Comparison of ENCODE assay signal across 22 cellular contexts in the genomic region with DNA sequence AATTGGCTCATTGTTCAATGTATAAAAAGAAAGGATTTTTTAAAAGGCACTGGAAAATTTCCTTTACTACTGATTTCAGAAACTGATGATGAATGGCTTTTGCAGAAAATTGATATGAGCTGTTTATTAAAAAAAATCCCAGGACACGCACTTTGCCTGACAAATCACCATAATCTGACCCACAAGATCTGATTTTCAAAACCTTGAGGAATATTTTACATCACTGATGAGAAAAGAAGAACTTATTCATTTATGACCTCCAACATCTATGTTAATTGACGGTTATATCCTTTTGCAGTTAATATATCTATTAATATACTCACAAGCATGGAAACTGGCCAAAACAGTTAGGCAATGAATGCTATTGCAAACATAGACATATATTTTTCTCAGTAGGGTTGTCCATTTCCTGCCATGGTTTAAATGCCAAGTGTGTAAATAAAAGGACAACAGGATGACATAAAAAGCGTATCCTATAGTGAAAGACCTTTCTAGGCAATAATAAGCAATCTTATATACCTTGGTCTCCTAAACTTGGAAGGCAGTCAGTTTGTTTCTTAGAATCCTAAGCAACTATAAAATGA.
DNase-seq lines count a peak whose midpoint lies in the region; ATAC-seq and TF ChIP-seq lines count a peak whose summit lies in the region.
"Had no signal": no experiment of that assay in that cellular context is flagged by ENCODE, and none has a peak within 500 bp of the region (broad histone marks: within the 10 kb centered on the region; RNA-seq: fewer than 3 reads in every experiment).

No MANE protein-coding gene starts in this region.

- no peak overlapping the region for H3K4me3 ChIP-seq in fibroblast of pulmonary artery (replicated peaks; ENCODE audit: low read depth, low read length)
- H3K4me3 ChIP-seq: BLaER1 had no signal

- H3K27ac Mint-ChIP-seq in T-helper 17 cell (no peak overlapping the region), endothelial cell (ENCODE audit: unreplicated experiment) (no peak overlapping the region)
- H3K27ac Mint-ChIP-seq: CD4-positive, alpha-beta T cell had no signal

- no peaks in the 10 kb centered on the region for H3K9me3 ChIP-seq in T-helper 17 cell (ENCODE audit: control insufficient read depth, low read length, poor library complexity, severe bottlenecking)
- H3K9me3 ChIP-seq: BLaER1 had no signal

- H3K4me3 Mint-ChIP-seq in T-helper 17 cell (no peak overlapping the region), endothelial cell (ENCODE audit: unreplicated experiment) (no peak overlapping the region)
- H3K4me3 Mint-ChIP-seq: CD4-positive, alpha-beta T cell had no signal

- H3K9me3 Mint-ChIP-seq in endothelial cell (ENCODE audit: unreplicated experiment): no peaks in the 10 kb centered on the region
- H3K9me3 Mint-ChIP-seq: CD4-positive, alpha-beta T cell had no signal

- peak; percentile 5 for DNase-seq in DMS53 (lab: John Stamatoyannopoulos, UW)
- no peak for DNase-seq in DMS53 treated with DMSO at 0.1 percent for 48 hours (lab: John Stamatoyannopoulos, UW; ENCODE audit: unreplicated experiment)
- peak; percentile 74 for DNase-seq in COR-L47 (lab: John Stamatoyannopoulos, UW)
- DNase-seq in NCI-H2081 treated with DMSO at 0.1 percent for 48 hours (lab: John Stamatoyannopoulos, UW): peak; percentile 94
- peak; percentile 53 for DNase-seq in fibroblast of pulmonary artery (ENCODE audit: low read depth)
- no peak for DNase-seq in T-helper 17 cell
- no peak for DNase-seq in endothelial cell (ENCODE audit: low spot score)
- DNase-seq: ACHN; CD4-positive, alpha-beta T cell; EL; GF-D8; KG1; NCI-H1436; NCI-H2029; NCI-H2171; NCI-H446; NCI-H774; OCI-M1; Right ventricle myocardium superior had no signal

- peaks cover 2% of the 10 kb centered on the region for H3K4me1 Mint-ChIP-seq in T-helper 17 cell
- peaks cover 7% of the 10 kb centered on the region for H3K4me1 Mint-ChIP-seq in endothelial cell (ENCODE audit: unreplicated experiment)

- H3K36me3 Mint-ChIP-seq in T-helper 17 cell (ENCODE audit: low read depth) (no peaks in the 10 kb centered on the region), endothelial cell (ENCODE audit: low read depth, unreplicated experiment) (no peaks in the 10 kb centered on the region)

- H3K27me3 Mint-ChIP-seq in T-helper 17 cell: peaks cover 12% of the 10 kb centered on the region
- no peaks in the 10 kb centered on the region for H3K27me3 Mint-ChIP-seq in endothelial cell (ENCODE audit: unreplicated experiment)
- H3K27me3 Mint-ChIP-seq: CD4-positive, alpha-beta T cell had no signal

- no peak for ATAC-seq in T-helper 17 cell
- no peak for ATAC-seq in GM18868 (IDR thresholded peaks at IDR 0.05; ENCODE audit: unreplicated experiment)
- ATAC-seq: HCT116 had no signal

- TF ChIP-seq CTCF in fibroblast of pulmonary artery (IDR thresholded peaks at IDR 0.05; ENCODE audit: low read length, missing control alignments) (no peak), endothelial cell (IDR thresholded peaks at IDR 0.05; ENCODE audit: unreplicated experiment) (no peak)

Comparison
In these comparisons a context has a peak if more than half of its experiments do, and no peak if none do; other contexts are left out.
1. DNase-seq: peak in DMS53 (single experiment), COR-L47 (single experiment), NCI-H2081 treated with DMSO at 0.1 percent for 48 hours (single experiment) and fibroblast of pulmonary artery (single experiment); none in DMS53 treated with DMSO at 0.1 percent for 48 hours (single experiment), T-helper 17 cell (0 of 3) and endothelial cell (single experiment).